ENCODE assay signal across 2 cellular contexts in the genomic region with DNA sequence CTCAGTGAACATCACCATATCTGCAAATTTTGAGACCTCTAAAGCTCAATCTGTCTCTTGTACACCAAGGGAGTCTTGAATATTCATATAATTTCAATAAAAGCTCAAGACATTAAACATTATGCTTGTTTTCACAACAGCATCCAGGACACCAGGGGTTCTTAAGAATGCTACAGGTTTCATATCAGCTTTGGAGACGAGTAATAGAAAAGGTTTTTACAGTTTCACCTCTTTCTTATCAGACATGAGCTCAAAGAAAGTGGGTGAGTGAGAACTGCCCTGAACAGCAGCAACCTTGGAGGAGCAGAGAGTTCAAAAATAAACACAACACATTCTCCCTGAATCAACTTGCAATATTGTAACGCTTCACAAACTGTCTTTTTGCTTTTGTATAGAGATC.
TF ChIP-seq lines count a peak whose summit lies in the region.

No MANE protein-coding gene starts in this region.

TF ChIP-seq in IMR-90, 13 proteins besides CTCF, POLR2A, EP300 and RAD21:
- TF ChIP-seq, protein P1, sequence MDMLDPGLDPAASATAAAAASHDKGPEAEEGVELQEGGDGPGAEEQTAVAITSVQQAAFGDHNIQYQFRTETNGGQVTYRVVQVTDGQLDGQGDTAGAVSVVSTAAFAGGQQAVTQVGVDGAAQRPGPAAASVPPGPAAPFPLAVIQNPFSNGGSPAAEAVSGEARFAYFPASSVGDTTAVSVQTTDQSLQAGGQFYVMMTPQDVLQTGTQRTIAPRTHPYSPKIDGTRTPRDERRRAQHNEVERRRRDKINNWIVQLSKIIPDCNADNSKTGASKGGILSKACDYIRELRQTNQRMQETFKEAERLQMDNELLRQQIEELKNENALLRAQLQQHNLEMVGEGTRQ (IDR thresholded peaks at IDR 0.05; ENCODE audit: low read depth, low read length): no peak
- TF ChIP-seq SMC3 (IDR thresholded peaks at IDR 0.05; ENCODE audit: low read depth, low read length) (no peak), CHD1 (IDR thresholded peaks at IDR 0.05; ENCODE audit: low read depth, low read length) (no peak), BHLHE40 (IDR thresholded peaks at IDR 0.05; ENCODE audit: low read depth, low read length) (no peak), CEBPB (IDR thresholded peaks at IDR 0.05; ENCODE audit: low read depth, low read length) (no peak), FOS (IDR thresholded peaks at IDR 0.05; ENCODE audit: low read depth, low read length) (no peak), MAZ (IDR thresholded peaks at IDR 0.05; ENCODE audit: borderline replicate concordance, low read depth, low read length) (no peak), RFX5 (IDR thresholded peaks at IDR 0.05; ENCODE audit: low read depth, low read length) (no peak)
- TF ChIP-seq, protein P2, sequence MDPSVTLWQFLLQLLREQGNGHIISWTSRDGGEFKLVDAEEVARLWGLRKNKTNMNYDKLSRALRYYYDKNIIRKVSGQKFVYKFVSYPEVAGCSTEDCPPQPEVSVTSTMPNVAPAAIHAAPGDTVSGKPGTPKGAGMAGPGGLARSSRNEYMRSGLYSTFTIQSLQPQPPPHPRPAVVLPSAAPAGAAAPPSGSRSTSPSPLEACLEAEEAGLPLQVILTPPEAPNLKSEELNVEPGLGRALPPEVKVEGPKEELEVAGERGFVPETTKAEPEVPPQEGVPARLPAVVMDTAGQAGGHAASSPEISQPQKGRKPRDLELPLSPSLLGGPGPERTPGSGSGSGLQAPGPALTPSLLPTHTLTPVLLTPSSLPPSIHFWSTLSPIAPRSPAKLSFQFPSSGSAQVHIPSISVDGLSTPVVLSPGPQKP (IDR thresholded peaks at IDR 0.05; ENCODE audit: borderline replicate concordance, low read depth, low read length): no peak
TF ChIP-seq in IMR-90: peak in this region for 0.

TF ChIP-seq in H1, 55 proteins besides CTCF, POLR2A, EP300 and RAD21:
- TF ChIP-seq SRF (IDR thresholded peaks at IDR 0.05; ENCODE audit: low read depth, low read length): no peak
- TF ChIP-seq, protein P3, sequence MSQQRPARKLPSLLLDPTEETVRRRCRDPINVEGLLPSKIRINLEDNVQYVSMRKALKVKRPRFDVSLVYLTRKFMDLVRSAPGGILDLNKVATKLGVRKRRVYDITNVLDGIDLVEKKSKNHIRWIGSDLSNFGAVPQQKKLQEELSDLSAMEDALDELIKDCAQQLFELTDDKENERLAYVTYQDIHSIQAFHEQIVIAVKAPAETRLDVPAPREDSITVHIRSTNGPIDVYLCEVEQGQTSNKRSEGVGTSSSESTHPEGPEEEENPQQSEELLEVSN (IDR thresholded peaks at IDR 0.05): no peak
- TF ChIP-seq TAF1 (IDR thresholded peaks at IDR 0.05; ENCODE audit: low read depth, low read length): no peak
- TF ChIP-seq GTF2F1 (IDR thresholded peaks at IDR 0.05; ENCODE audit: borderline replicate concordance, low read depth, low read length): no peak
- TF ChIP-seq, protein P4, sequence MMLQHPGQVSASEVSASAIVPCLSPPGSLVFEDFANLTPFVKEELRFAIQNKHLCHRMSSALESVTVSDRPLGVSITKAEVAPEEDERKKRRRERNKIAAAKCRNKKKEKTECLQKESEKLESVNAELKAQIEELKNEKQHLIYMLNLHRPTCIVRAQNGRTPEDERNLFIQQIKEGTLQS (IDR thresholded peaks at IDR 0.05; ENCODE audit: insufficient read depth, low read depth, low read length): no peak
- no peak for TF ChIP-seq MAFK (IDR thresholded peaks at IDR 0.05; ENCODE audit: low read depth, low read length)
- no peak for TF ChIP-seq NANOG (IDR thresholded peaks at IDR 0.05; ENCODE audit: insufficient read depth, low read depth, low read length, poor library complexity, severe bottlenecking)
- no peak for TF ChIP-seq KDM1A (IDR thresholded peaks at IDR 0.05; ENCODE audit: borderline replicate concordance, low read length)
- TF ChIP-seq RBBP5 (IDR thresholded peaks at IDR 0.05; ENCODE audit: borderline replicate concordance, low read depth, low read length): no peak
- no peak for TF ChIP-seq GABPA (IDR thresholded peaks at IDR 0.05; ENCODE audit: borderline replicate concordance, insufficient read depth, low read length)
- no peak for TF ChIP-seq SAP30 (IDR thresholded peaks at IDR 0.05; ENCODE audit: insufficient read depth, insufficient replicate concordance, low read length)
- TF ChIP-seq SIX5 (IDR thresholded peaks at IDR 0.05; ENCODE audit: low read depth, low read length): no peak
- no peak for TF ChIP-seq CHD2 (IDR thresholded peaks at IDR 0.05; ENCODE audit: low read length)
- TF ChIP-seq YY1 (IDR thresholded peaks at IDR 0.05; ENCODE audit: low read depth, low read length): no peak
